Comparison of ENCODE assay signal across 18 cellular contexts in the genomic region with DNA sequence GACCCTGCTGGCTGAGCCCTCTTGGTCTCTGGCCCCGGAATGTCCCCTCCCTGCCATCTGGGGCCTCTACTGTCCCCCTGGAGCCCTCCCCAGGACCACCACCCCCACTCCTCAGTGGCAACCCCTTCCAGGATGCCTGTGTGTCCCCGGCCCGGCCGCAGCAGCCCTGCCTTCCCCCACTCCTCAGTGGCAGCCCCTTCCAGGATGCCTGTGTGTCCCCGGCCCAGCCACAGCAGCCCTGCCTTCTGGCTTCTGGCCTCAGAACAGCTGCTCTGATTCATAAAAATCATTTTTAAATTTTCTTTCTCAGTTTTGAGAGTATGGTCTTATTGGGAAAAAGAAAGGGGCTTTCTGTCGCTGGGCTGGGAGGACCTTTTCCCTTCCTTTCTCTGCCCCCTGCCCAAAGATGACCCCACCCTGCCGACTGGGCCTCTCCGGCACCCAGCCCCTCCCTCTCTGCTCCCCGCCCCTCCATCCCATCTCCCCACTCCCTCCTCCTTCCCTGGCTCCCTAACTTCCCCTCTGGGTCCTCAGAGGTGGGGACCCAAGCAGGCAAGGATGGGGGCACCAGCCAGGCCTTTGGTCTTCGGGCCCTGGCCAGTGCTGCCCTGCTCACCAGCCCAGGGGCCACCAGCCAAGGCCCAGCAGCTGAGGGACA. TPM values are rescaled to one million over a fixed set of nuclear protein-coding genes. Genes with fewer than 3 reads are reported as not detected.
DNase-seq lines count a peak whose midpoint lies in the region; ATAC-seq and TF ChIP-seq lines count a peak whose summit lies in the region.
"Had no signal": no experiment of that assay in that cellular context is flagged by ENCODE, and none has a peak within 500 bp of the region (broad histone marks: within the 10 kb centered on the region; RNA-seq: fewer than 3 reads in every experiment).

No MANE protein-coding gene starts in this region.

- H3K9me3 ChIP-seq in left ventricle myocardium inferior (replicated peaks) (no peaks in the 10 kb centered on the region), upper lobe of right lung (no peaks in the 10 kb centered on the region), T-helper 17 cell (ENCODE audit: control insufficient read depth, low read length, poor library complexity, severe bottlenecking) (no peaks in the 10 kb centered on the region)

- H3K9ac ChIP-seq in rectal smooth muscle tissue (ENCODE audit: low read length) = no peak overlapping the region

- TF ChIP-seq CTCF in left ventricle myocardium inferior (IDR thresholded peaks at IDR 0.05; ENCODE audit: borderline replicate concordance) (no peak), upper lobe of right lung (IDR thresholded peaks at IDR 0.05) (no peak)

- peaks cover 2% of the 10 kb centered on the region for H3K36me3 Mint-ChIP-seq in T-helper 17 cell (ENCODE audit: low read depth)
- H3K36me3 Mint-ChIP-seq: activated CD4-positive, alpha-beta memory T cell treated with anti-CD3 and anti-CD28 coated beads for 36 hours; CD14-positive monocyte had no signal

- intact Hi-C loops in left ventricle myocardium inferior (cut with micrococcal nuclease) = no loop called here
- intact Hi-C loops in upper lobe of right lung (cut with DNase I) = no loop called here

- H3K27ac Mint-ChIP-seq in T-helper 17 cell = no peak overlapping the region
- H3K27ac Mint-ChIP-seq: activated CD4-positive, alpha-beta memory T cell treated with anti-CD3 and anti-CD28 coated beads for 36 hours; activated naive CD8-positive, alpha-beta T cell treated with anti-CD3 and anti-CD28 coated beads, Interleukin-2, amount 50 U/mL, for 24 hours; CD14-positive monocyte had no signal

- H3K27me3 ChIP-seq in left ventricle myocardium inferior (ENCODE audit: low read depth) (no peaks in the 10 kb centered on the region), rectal smooth muscle tissue (ENCODE audit: control insufficient read depth, insufficient read depth, low read length) (no peaks in the 10 kb centered on the region), upper lobe of right lung (no peaks in the 10 kb centered on the region)

- H3K4me1 ChIP-seq in left ventricle myocardium inferior (peaks cover 53% of the 10 kb centered on the region), rectal smooth muscle tissue (ENCODE audit: control insufficient read depth, insufficient read depth, low read length) (peaks cover 5% of the 10 kb centered on the region), upper lobe of right lung (peaks cover 20% of the 10 kb centered on the region)

- H3K4me3 ChIP-seq in left ventricle myocardium inferior (no peak overlapping the region), rectal smooth muscle tissue (ENCODE audit: low read length) (no peak overlapping the region), upper lobe of right lung (no peak overlapping the region)

- ATAC-seq in upper lobe of right lung (no peak), T-helper 17 cell (no peak), HG02571 (IDR thresholded peaks at IDR 0.05; ENCODE audit: unreplicated experiment) (no peak)
- ATAC-seq: activated naive CD8-positive, alpha-beta T cell treated with anti-CD3 and anti-CD28 coated beads, Interleukin-2, amount 50 U/mL, for 24 hours; PC-3 had no signal

- H3K27me3 Mint-ChIP-seq in T-helper 17 cell = no peaks in the 10 kb centered on the region

- H3K4me1 Mint-ChIP-seq in T-helper 17 cell = no peaks in the 10 kb centered on the region

- H3K4me3 Mint-ChIP-seq in T-helper 17 cell = no peak overlapping the region
- H3K4me3 Mint-ChIP-seq: activated CD4-positive, alpha-beta memory T cell treated with anti-CD3 and anti-CD28 coated beads for 36 hours; activated naive CD8-positive, alpha-beta T cell treated with anti-CD3 and anti-CD28 coated beads, Interleukin-2, amount 50 U/mL, for 24 hours; CD14-positive monocyte; central memory CD8-positive, alpha-beta T cell had no signal

- DNase-seq in DMS 273 (lab: John Stamatoyannopoulos, UW; ENCODE audit: unreplicated experiment) = peak; percentile 39
- DNase-seq in DMS 273 treated with DMSO at 0.1 percent for 48 hours (lab: John Stamatoyannopoulos, UW) = no peak
- DNase-seq in left ventricle myocardium inferior = no peak
- no peak for DNase-seq in upper lobe of right lung
- DNase-seq in MV-4-11 (lab: John Stamatoyannopoulos, UW) = no peak
- DNase-seq in T-helper 17 cell = no peak
- DNase-seq: 8988T; activated CD4-positive, alpha-beta memory T cell treated with anti-CD3 and anti-CD28 coated beads for 36 hours; activated naive CD8-positive, alpha-beta T cell treated with anti-CD3 and anti-CD28 coated beads, Interleukin-2, amount 50 U/mL, for 24 hours; DMS79; mesendoderm; NCI-H187 treated with DMSO at 0.1 percent for 48 hours; NCI-H510A; PC-3 had no signal

- no peaks in the 10 kb centered on the region for H3K36me3 ChIP-seq in left ventricle myocardium inferior
- H3K36me3 ChIP-seq in rectal smooth muscle tissue (ENCODE audit: control insufficient read depth, insufficient read depth, low read length) = no peaks in the 10 kb centered on the region
- H3K36me3 ChIP-seq in upper lobe of right lung = no peaks in the 10 kb centered on the region

- H3K27ac ChIP-seq in left ventricle myocardium inferior (replicated peaks) = peak overlapping the region; percentile 89
- peak overlapping the region; percentile 56 for H3K27ac ChIP-seq in rectal smooth muscle tissue (ENCODE audit: low read depth, low read length)
- H3K27ac ChIP-seq in upper lobe of right lung = peak overlapping the region; percentile 70

RNA-seq across cellular contexts. Expression of a gene that starts 40.5 kb away (rescaled TPM):
- 7.3 TPM for total RNA-seq in left ventricle myocardium inferior
- total RNA-seq in upper lobe of right lung = 23.3 TPM
- total RNA-seq in T-helper 17 cell = under 1 TPM; 0.22 to 0.29 TPM
